18 cellular contexts compared by ENCODE assay signal in genomic region chr12:128026696-128027574, GRCh38.
"Had no signal": no experiment of that assay in that cellular context is flagged by ENCODE, and none has a peak within 500 bp of the region (broad histone marks: within the 10 kb centered on the region; RNA-seq: fewer than 3 reads in every experiment).

No MANE protein-coding gene starts in this region.

- DNase-seq: activated CD4-positive, alpha-beta T cell treated with anti-CD3 and anti-CD28 coated beads, Interleukin-2, amount 50 U/mL, for 4 hours; activated CD4-positive, CD25-positive, alpha-beta regulatory T cell treated with anti-CD3 and anti-CD28 coated beads, Interleukin-2, amount 50 U/mL, for 72 hours; activated naive CD8-positive, alpha-beta T cell treated with anti-CD3 and anti-CD28 coated beads for 36 hours; amniotic stem cell; gastrocnemius medialis; head of caudate nucleus; kidney glomerular epithelial cell; left ventricle myocardium superior; naive thymus-derived CD8-positive, alpha-beta T cell; spleen; stimulated activated CD4-positive, alpha-beta T cell treated with anti-CD3 and anti-CD28 coated beads, Interleukin-4, amount 100 ng/mL, for 4 hours; T-helper 1 cell; T1000; thyroid gland had no signal

- H3K9me3 Mint-ChIP-seq: activated naive CD8-positive, alpha-beta T cell treated with anti-CD3 and anti-CD28 coated beads for 36 hours had no signal

- H3K4me1 Mint-ChIP-seq: activated naive CD8-positive, alpha-beta T cell treated with anti-CD3 and anti-CD28 coated beads for 36 hours; naive thymus-derived CD8-positive, alpha-beta T cell; stimulated activated memory B cell treated with anti-CD40 and anti-IgM and Interleukin-4, amounts not matched to agents 10 μg/mL and 1 μg/mL and 100 μg/mL, for 72 hours had no signal

- H3K27me3 Mint-ChIP-seq: activated naive CD8-positive, alpha-beta T cell treated with anti-CD3 and anti-CD28 coated beads for 36 hours; naive thymus-derived CD8-positive, alpha-beta T cell; stimulated activated memory B cell treated with anti-CD40 and anti-IgM and Interleukin-4, amounts not matched to agents 10 μg/mL and 1 μg/mL and 100 μg/mL, for 72 hours had no signal

- H3K4me3 Mint-ChIP-seq: activated naive CD8-positive, alpha-beta T cell treated with anti-CD3 and anti-CD28 coated beads for 36 hours; activated T-helper 1 cell treated with anti-CD3 and anti-CD28 coated beads, Interleukin-12 subunit alpha, Interleukin-12 subunit beta, Interleukin-2, Interleukin-4 antibody, amounts not matched to agents 30 ng/mL and 10 ng/mL and 1 ng/mL, durations not matched to agents 14 hours and 24 hours and 36 hours; naive thymus-derived CD8-positive, alpha-beta T cell; stimulated activated memory B cell treated with anti-CD40 and anti-IgM and Interleukin-4, amounts not matched to agents 10 μg/mL and 1 μg/mL and 100 μg/mL, for 72 hours had no signal

- ATAC-seq: gastrocnemius medialis; left ventricle myocardium superior; naive thymus-derived CD8-positive, alpha-beta T cell; stimulated activated memory B cell treated with anti-CD40 and anti-IgM and Interleukin-4, amounts not matched to agents 10 μg/mL and 1 μg/mL and 100 μg/mL, for 72 hours had no signal

- H3K36me3 Mint-ChIP-seq: activated naive CD8-positive, alpha-beta T cell treated with anti-CD3 and anti-CD28 coated beads for 36 hours; naive thymus-derived CD8-positive, alpha-beta T cell; stimulated activated memory B cell treated with anti-CD40 and anti-IgM and Interleukin-4, amounts not matched to agents 10 μg/mL and 1 μg/mL and 100 μg/mL, for 72 hours had no signal

- H3K4me3 ChIP-seq: cardiac muscle cell, gastrocnemius medialis, spleen, thyroid gland had no signal

- H3K27ac Mint-ChIP-seq: activated naive CD8-positive, alpha-beta T cell treated with anti-CD3 and anti-CD28 coated beads for 36 hours; activated T-helper 1 cell treated with anti-CD3 and anti-CD28 coated beads, Interleukin-12 subunit alpha, Interleukin-12 subunit beta, Interleukin-2, Interleukin-4 antibody, amounts not matched to agents 30 ng/mL and 10 ng/mL and 1 ng/mL, durations not matched to agents 14 hours and 24 hours and 36 hours; stimulated activated memory B cell treated with anti-CD40 and anti-IgM and Interleukin-4, amounts not matched to agents 10 μg/mL and 1 μg/mL and 100 μg/mL, for 72 hours had no signal

- H3K9me3 ChIP-seq: gastrocnemius medialis, neutrophil, spleen, thyroid gland had no signal
